In the genomic region with DNA sequence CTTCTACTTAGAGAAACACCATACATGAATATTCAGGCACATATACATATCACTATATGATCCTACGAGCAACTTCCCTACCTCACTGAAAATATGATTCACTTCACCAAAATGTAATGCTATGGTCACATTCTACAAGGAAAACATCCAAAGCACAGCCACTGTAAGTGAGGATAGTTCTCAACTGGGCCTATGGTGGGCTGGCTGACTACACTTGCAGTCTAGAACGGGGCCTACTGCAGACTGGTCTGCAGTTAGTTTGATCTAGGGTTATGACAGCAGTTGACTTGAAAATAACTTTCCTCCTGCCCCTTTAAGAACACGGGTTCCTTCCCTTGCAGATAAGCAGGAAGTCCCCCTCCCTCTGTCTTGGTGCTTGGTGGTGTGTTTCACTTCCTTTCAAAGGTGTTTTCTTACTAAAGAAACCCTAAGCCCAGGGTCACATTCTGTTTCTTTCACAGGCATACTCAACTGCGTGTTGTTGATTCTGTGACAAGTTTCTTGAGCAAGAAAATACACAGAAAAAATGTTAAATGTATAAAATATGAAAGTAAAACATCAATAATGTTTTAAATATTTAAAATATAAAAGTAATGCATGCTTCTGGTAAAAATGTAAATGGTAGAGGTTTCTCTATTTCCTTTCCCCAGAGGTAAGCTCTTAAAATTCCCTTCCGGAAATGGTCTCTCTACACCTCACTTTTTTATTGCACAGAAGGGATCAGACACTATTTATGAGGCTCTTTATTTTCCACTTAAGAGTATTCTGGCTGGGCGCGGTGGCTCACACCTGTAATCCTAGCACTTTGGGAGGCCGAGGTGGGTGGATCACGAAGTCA, we compare ENCODE assay signal across 8 cellular contexts. TPM values are rescaled to one million over a fixed set of nuclear protein-coding genes. Genes with fewer than 3 reads are reported as not detected.
DNase-seq lines count a peak whose midpoint lies in the region; ATAC-seq and TF ChIP-seq lines count a peak whose summit lies in the region.

No MANE protein-coding gene starts in this region.

- H3K27ac ChIP-seq in Peyer's patch (peak overlapping the region; percentile 80 to 88 (median 86)), layer of hippocampus (ENCODE audit: low read depth, low read length) (peak overlapping the region; percentile 62), thymus (ENCODE audit: low read depth) (peak overlapping the region; percentile 92)

- no peaks in the 10 kb centered on the region for H3K36me3 ChIP-seq in Peyer's patch
- H3K36me3 ChIP-seq in adipocyte (ENCODE audit: control insufficient read depth, insufficient read depth, low read length, severe bottlenecking) = no peaks in the 10 kb centered on the region
- H3K36me3 ChIP-seq in thymus (ENCODE audit: control insufficient read depth, insufficient read depth) = no peaks in the 10 kb centered on the region

- DNase-seq in ACHN = peak; percentile 59
- DNase-seq in Peyer's patch = peak in 2 of 3 donors; percentile 78 to 88
- peak; percentile 52 for DNase-seq in adipocyte (ENCODE audit: low read depth)
- no peak for DNase-seq in DMS153 (lab: John Stamatoyannopoulos, UW)

- peak overlapping the region in 2 of 4 donors; percentile 19 to 25 for H3K4me3 ChIP-seq in Peyer's patch
- H3K4me3 ChIP-seq in adipocyte (ENCODE audit: low read length) = no peak overlapping the region
- peak overlapping the region; percentile 28 for H3K4me3 ChIP-seq in thymus (ENCODE audit: low read length)

- TF ChIP-seq POLR2A in GM18951 (IDR thresholded peaks at IDR 0.05; ENCODE audit: extremely low read depth, insufficient read depth, insufficient read length) = peak; percentile 53
- TF ChIP-seq POLR2A in Peyer's patch (IDR thresholded peaks at IDR 0.05) = no peak

- H3K27me3 ChIP-seq in Peyer's patch (no peaks in the 10 kb centered on the region), adipocyte (replicated peaks; ENCODE audit: control insufficient read depth, insufficient read depth, low read length) (no peaks in the 10 kb centered on the region), layer of hippocampus (ENCODE audit: control insufficient read depth, insufficient read depth, low read length) (no peaks in the 10 kb centered on the region), thymus (ENCODE audit: control insufficient read depth, insufficient read depth) (no peaks in the 10 kb centered on the region)

- peak; percentile 77 for ATAC-seq in HG03064 (IDR thresholded peaks at IDR 0.05; ENCODE audit: low read depth, unreplicated experiment)

- H3K4me1 ChIP-seq in Peyer's patch = peaks cover 0 to 19% (median 3%) of the 10 kb centered on the region in 4 donors
- peaks cover 14% of the 10 kb centered on the region for H3K4me1 ChIP-seq in adipocyte (ENCODE audit: control insufficient read depth, insufficient read depth, low read length)
- peaks cover 14% of the 10 kb centered on the region for H3K4me1 ChIP-seq in thymus (ENCODE audit: control insufficient read depth, insufficient read depth, low read length)

- WGBS in thymus = 4% methylated on average over 9 of the region's 9 CpGs

- H3K9ac ChIP-seq in adipocyte (ENCODE audit: low read length) = peak overlapping the region; percentile 32

- in situ Hi-C loops in ACHN (cut with HindIII; ENCODE audit: low pct_ligation_motif_present, low pct_unique_long_range_greater_than_20kb, low sequenced_read_pairs) = no loop called here
- in situ Hi-C loops in GM18951 (cut with MboI; ENCODE audit: low sequenced_read_pairs, unreplicated experiment) = loop anchor here (5.0 to 25.0 kb wide), 2 partner anchors 130 to 305 kb away; no protein-coding TSS in a partner anchor

- TF ChIP-seq CTCF in Peyer's patch (IDR thresholded peaks at IDR 0.05) = no peak

- H3K9me3 ChIP-seq in Peyer's patch (no peaks in the 10 kb centered on the region), adipocyte (ENCODE audit: control insufficient read depth, low read length) (no peaks in the 10 kb centered on the region), thymus (ENCODE audit: control insufficient read depth) (no peaks in the 10 kb centered on the region)

RNA-seq across cellular contexts. Expression of a gene that starts 18.0 kb away (rescaled TPM):
- total RNA-seq in Peyer's patch = 1,000 to 10,000 TPM; 1,496 to 3,676 (median 1,701) TPM
- polyA plus RNA-seq in thymus = 12,473 TPM

RNA-seq across cellular contexts. Expression of a gene that starts 50.5 kb away (rescaled TPM):
- total RNA-seq in Peyer's patch = 1 to 10 TPM in 1 of 4 donors, under 1 TPM in 1, not detected in 2; 0.28 to 1.3 TPM
- polyA plus RNA-seq in thymus = 0.78 TPM
